In genomic region chr4:101218894-101219293, GRCh38 we compare ENCODE assay signal across 28 cellular contexts.
"Had no signal": no experiment of that assay in that cellular context is flagged by ENCODE, and none has a peak within 500 bp of the region (broad histone marks: within the 10 kb centered on the region; RNA-seq: fewer than 3 reads in every experiment).

No MANE protein-coding gene starts in this region.

- H3K4me1 Mint-ChIP-seq: activated CD4-positive, alpha-beta T cell treated with anti-CD3 and anti-CD28 coated beads, Interleukin-2, amount 10 ng/mL, durations not matched to agents 7 days and 5 days had no signal

- H3K36me3 ChIP-seq: esophagus squamous epithelium, left ventricle myocardium inferior, ovary, prostate gland, stomach, tibial nerve had no signal

- DNase-seq: activated CD4-positive, alpha-beta memory T cell treated with anti-CD3 and anti-CD28 coated beads, Interleukin-2, amount 10 ng/mL, durations not matched to agents 7 days and 5 days; activated CD4-positive, alpha-beta T cell treated with anti-CD3 and anti-CD28 coated beads for 1 hour; activated CD4-positive, alpha-beta T cell treated with anti-CD3 and anti-CD28 coated beads, Interleukin-2, amount 10 ng/mL, durations not matched to agents 7 days and 5 days; activated naive CD8-positive, alpha-beta T cell treated with anti-CD3 and anti-CD28 coated beads, Interleukin-2, amount 50 U/mL, for 24 hours; activated T-cell treated with anti-CD3 and anti-CD28 coated beads, Interleukin-2, amount 50 U/mL, for 48 hours; amygdala; caudate nucleus; effector CD4-positive, alpha-beta T cell; esophagus squamous epithelium; left ventricle myocardium inferior; ovary; retina; stimulated activated CD4-positive, alpha-beta T cell treated with anti-CD3 and anti-CD28 coated beads, Interleukin-1b, Interleukin-23, amount 100 ng/mL, for 48 hours; stimulated activated naive B cell treated with anti-CD40 and anti-IgM and Interleukin-4, amounts not matched to agents 10 μg/mL and 1 μg/mL and 100 μg/mL, for 72 hours; stomach; T-helper 9 cell had no signal

- H3K27me3 ChIP-seq: esophagus squamous epithelium, ovary, stomach, tibial nerve had no signal

- H3K4me3 ChIP-seq: esophagus squamous epithelium, left ventricle myocardium inferior, lung, ovary, prostate gland, skin epidermis, stomach, tibial nerve had no signal

- H3K4me1 ChIP-seq: prostate gland had no signal

- H3K27ac Mint-ChIP-seq: activated CD4-positive, alpha-beta memory T cell treated with anti-CD3 and anti-CD28 coated beads, Interleukin-2, amount 10 ng/mL, durations not matched to agents 7 days and 5 days; activated CD4-positive, alpha-beta T cell treated with anti-CD3 and anti-CD28 coated beads, Interleukin-2, amount 10 ng/mL, durations not matched to agents 7 days and 5 days; activated naive CD4-positive, alpha-beta T cell treated with anti-CD3 and anti-CD28 coated beads, Interleukin-2, amount 50 U/mL, for 24 hours; activated naive CD8-positive, alpha-beta T cell treated with anti-CD3 and anti-CD28 coated beads, Interleukin-2, amount 50 U/mL, for 24 hours; activated T-helper 2 cell treated with anti-CD3 and anti-CD28 coated beads, Interferon-gamma antibody, Interleukin-2, Interleukin-4, amounts not matched to agents 10 μg/mL and 5 μg/mL and 100 μg/mL, durations not matched to agents 14 hours and 24 hours and 36 hours; nephron; stimulated activated naive B cell treated with anti-CD40 and anti-IgM and Interleukin-4, amounts not matched to agents 10 μg/mL and 1 μg/mL and 100 μg/mL, for 72 hours; T-helper 1 cell treated with Interleukin-12 subunit alpha and Interleukin-12 subunit beta and Interleukin-4 antibody, amounts not matched to agents 30 μg/mL and 1 μg/mL, for 36 hours had no signal

- ATAC-seq: activated naive CD8-positive, alpha-beta T cell treated with anti-CD3 and anti-CD28 coated beads, Interleukin-2, amount 50 U/mL, for 24 hours; sciatic nerve; stimulated activated naive B cell treated with anti-CD40 and anti-IgM and Interleukin-4, amounts not matched to agents 10 μg/mL and 1 μg/mL and 100 μg/mL, for 72 hours had no signal

- H3K27me3 Mint-ChIP-seq: activated CD4-positive, alpha-beta memory T cell treated with anti-CD3 and anti-CD28 coated beads, Interleukin-2, amount 10 ng/mL, durations not matched to agents 7 days and 5 days; activated CD4-positive, alpha-beta T cell treated with anti-CD3 and anti-CD28 coated beads, Interleukin-2, amount 10 ng/mL, durations not matched to agents 7 days and 5 days; activated naive CD4-positive, alpha-beta T cell treated with anti-CD3 and anti-CD28 coated beads, Interleukin-2, amount 50 U/mL, for 24 hours; activated naive CD8-positive, alpha-beta T cell treated with anti-CD3 and anti-CD28 coated beads, Interleukin-2, amount 50 U/mL, for 24 hours; stimulated activated naive B cell treated with anti-CD40 and anti-IgM and Interleukin-4, amounts not matched to agents 10 μg/mL and 1 μg/mL and 100 μg/mL, for 72 hours had no signal

- H3K4me3 Mint-ChIP-seq: activated CD4-positive, alpha-beta memory T cell treated with anti-CD3 and anti-CD28 coated beads, Interleukin-2, amount 10 ng/mL, durations not matched to agents 7 days and 5 days; activated CD4-positive, alpha-beta T cell treated with anti-CD3 and anti-CD28 coated beads, Interleukin-2, amount 10 ng/mL, durations not matched to agents 7 days and 5 days; activated naive CD4-positive, alpha-beta T cell treated with anti-CD3 and anti-CD28 coated beads, Interleukin-2, amount 50 U/mL, for 24 hours; activated naive CD8-positive, alpha-beta T cell treated with anti-CD3 and anti-CD28 coated beads, Interleukin-2, amount 50 U/mL, for 24 hours; nephron; stimulated activated naive B cell treated with anti-CD40 and anti-IgM and Interleukin-4, amounts not matched to agents 10 μg/mL and 1 μg/mL and 100 μg/mL, for 72 hours; T-helper 1 cell treated with Interleukin-12 subunit alpha and Interleukin-12 subunit beta and Interleukin-4 antibody, amounts not matched to agents 30 μg/mL and 1 μg/mL, for 36 hours had no signal

- H3K9me3 Mint-ChIP-seq: activated CD4-positive, alpha-beta memory T cell treated with anti-CD3 and anti-CD28 coated beads, Interleukin-2, amount 10 ng/mL, durations not matched to agents 7 days and 5 days; activated CD4-positive, alpha-beta T cell treated with anti-CD3 and anti-CD28 coated beads, Interleukin-2, amount 10 ng/mL, durations not matched to agents 7 days and 5 days; activated naive CD4-positive, alpha-beta T cell treated with anti-CD3 and anti-CD28 coated beads, Interleukin-2, amount 50 U/mL, for 24 hours; activated naive CD8-positive, alpha-beta T cell treated with anti-CD3 and anti-CD28 coated beads, Interleukin-2, amount 50 U/mL, for 24 hours; activated T-helper 2 cell treated with anti-CD3 and anti-CD28 coated beads, Interferon-gamma antibody, Interleukin-2, Interleukin-4, amounts not matched to agents 10 μg/mL and 5 μg/mL and 100 μg/mL, durations not matched to agents 14 hours and 24 hours and 36 hours; nephron; stimulated activated naive B cell treated with anti-CD40 and anti-IgM and Interleukin-4, amounts not matched to agents 10 μg/mL and 1 μg/mL and 100 μg/mL, for 72 hours; T-helper 1 cell treated with Interleukin-12 subunit alpha and Interleukin-12 subunit beta and Interleukin-4 antibody, amounts not matched to agents 30 μg/mL and 1 μg/mL, for 36 hours had no signal

- H3K9me3 ChIP-seq: esophagus squamous epithelium, left ventricle myocardium inferior, ovary, prostate gland, stomach, tibial nerve had no signal

- H3K36me3 Mint-ChIP-seq: activated naive CD4-positive, alpha-beta T cell treated with anti-CD3 and anti-CD28 coated beads, Interleukin-2, amount 50 U/mL, for 24 hours had no signal

- FAIRE-seq: frontal cortex, TTC549 had no signal

- H3K27ac ChIP-seq: epithelial cell of prostate, esophagus squamous epithelium, left ventricle myocardium inferior, ovary, prostate gland, stomach had no signal
